Comparison of ENCODE assay signal across 15 cellular contexts in the genomic region with DNA sequence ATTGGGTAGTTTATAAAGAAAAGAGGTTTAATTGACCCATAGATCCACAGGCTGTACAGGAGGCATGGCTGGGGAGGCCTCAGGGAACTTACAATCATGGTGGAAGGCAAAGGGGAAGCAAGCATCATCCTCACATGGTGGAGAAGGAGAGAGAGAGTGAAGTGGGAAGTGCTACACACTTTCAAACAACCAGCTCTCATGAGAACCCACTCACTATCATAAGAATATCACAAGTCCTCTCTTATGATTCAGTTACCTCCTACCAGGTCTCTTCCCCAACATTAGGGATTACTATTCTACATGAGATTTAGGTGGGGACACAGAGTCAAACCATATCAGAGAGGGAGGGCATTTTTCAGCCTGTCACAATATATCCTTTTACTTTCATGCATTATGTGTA. TPM values are rescaled to one million over a fixed set of nuclear protein-coding genes. Genes with fewer than 3 reads are reported as not detected.
DNase-seq lines count a peak whose midpoint lies in the region; ATAC-seq and TF ChIP-seq lines count a peak whose summit lies in the region.
"Had no signal": no experiment of that assay in that cellular context is flagged by ENCODE, and none has a peak within 500 bp of the region (broad histone marks: within the 10 kb centered on the region; RNA-seq: fewer than 3 reads in every experiment).

No MANE protein-coding gene starts in this region.

- no peak for TF ChIP-seq CTCF in gastroesophageal sphincter (IDR thresholded peaks at IDR 0.05)

- peaks cover 25% of the 10 kb centered on the region for H3K9me3 Mint-ChIP-seq in activated T-cell treated with anti-CD3 and anti-CD28 coated beads, Interleukin-2, amount 50 U/mL, for 24 hours
- H3K9me3 Mint-ChIP-seq in activated naive CD8-positive, alpha-beta T cell (ENCODE audit: low read depth): peaks cover 22% of the 10 kb centered on the region
- peaks cover 15% of the 10 kb centered on the region for H3K9me3 Mint-ChIP-seq in stimulated activated effector memory CD8-positive, alpha-beta T cell treated with anti-CD3 and anti-CD28 coated beads, Interleukin-12 subunit alpha, Interleukin-12 subunit beta, amount 100 ng/mL, for 72 hours

- peaks cover 8% of the 10 kb centered on the region for H3K36me3 Mint-ChIP-seq in activated T-cell treated with anti-CD3 and anti-CD28 coated beads, Interleukin-2, amount 50 U/mL, for 24 hours (ENCODE audit: low read depth)
- H3K36me3 Mint-ChIP-seq in activated naive CD8-positive, alpha-beta T cell: peaks cover 9% of the 10 kb centered on the region
- H3K36me3 Mint-ChIP-seq in stimulated activated effector memory CD8-positive, alpha-beta T cell treated with anti-CD3 and anti-CD28 coated beads, Interleukin-12 subunit alpha, Interleukin-12 subunit beta, amount 100 ng/mL, for 72 hours: no peaks in the 10 kb centered on the region
- H3K36me3 Mint-ChIP-seq: CD14-positive monocyte had no signal

- H3K4me3 Mint-ChIP-seq in activated T-cell treated with anti-CD3 and anti-CD28 coated beads, Interleukin-2, amount 50 U/mL, for 24 hours: no peak overlapping the region
- no peak overlapping the region for H3K4me3 Mint-ChIP-seq in activated naive CD8-positive, alpha-beta T cell
- H3K4me3 Mint-ChIP-seq in stimulated activated effector memory CD8-positive, alpha-beta T cell treated with anti-CD3 and anti-CD28 coated beads, Interleukin-12 subunit alpha, Interleukin-12 subunit beta, amount 100 ng/mL, for 72 hours: no peak overlapping the region
- H3K4me3 Mint-ChIP-seq: CD14-positive monocyte had no signal

- H3K27ac Mint-ChIP-seq in activated T-cell treated with anti-CD3 and anti-CD28 coated beads, Interleukin-2, amount 50 U/mL, for 24 hours: peak overlapping the region; percentile 80
- peak overlapping the region; percentile 74 for H3K27ac Mint-ChIP-seq in activated naive CD8-positive, alpha-beta T cell
- no peak overlapping the region for H3K27ac Mint-ChIP-seq in stimulated activated effector memory CD8-positive, alpha-beta T cell treated with anti-CD3 and anti-CD28 coated beads, Interleukin-12 subunit alpha, Interleukin-12 subunit beta, amount 100 ng/mL, for 72 hours
- H3K27ac Mint-ChIP-seq: CD14-positive monocyte had no signal

- ATAC-seq in GM18498 (IDR thresholded peaks at IDR 0.05; ENCODE audit: unreplicated experiment) (peak; percentile 26), gastroesophageal sphincter (no peak), HG02588 (IDR thresholded peaks at IDR 0.05; ENCODE audit: unreplicated experiment) (no peak)
- ATAC-seq in stimulated activated effector memory CD8-positive, alpha-beta T cell treated with anti-CD3 and anti-CD28 coated beads, Interleukin-12 subunit alpha, Interleukin-12 subunit beta, amount 100 ng/mL, for 72 hours: peak; percentile 33
- ATAC-seq: A549 had no signal

- TF ChIP-seq POLR2A in gastroesophageal sphincter (IDR thresholded peaks at IDR 0.05): no peak

- H3K27me3 ChIP-seq in gastroesophageal sphincter: no peaks in the 10 kb centered on the region

- H3K4me1 ChIP-seq in gastroesophageal sphincter: no peaks in the 10 kb centered on the region
- H3K4me1 ChIP-seq: A549 had no signal

- H3K27ac ChIP-seq in gastroesophageal sphincter: no peak overlapping the region
- H3K27ac ChIP-seq: A549, RWPE1 had no signal

- H3K4me1 Mint-ChIP-seq in activated T-cell treated with anti-CD3 and anti-CD28 coated beads, Interleukin-2, amount 50 U/mL, for 24 hours (ENCODE audit: low read depth): peaks cover 50% of the 10 kb centered on the region
- peaks cover 49% of the 10 kb centered on the region for H3K4me1 Mint-ChIP-seq in activated naive CD8-positive, alpha-beta T cell (ENCODE audit: low read depth)
- H3K4me1 Mint-ChIP-seq in stimulated activated effector memory CD8-positive, alpha-beta T cell treated with anti-CD3 and anti-CD28 coated beads, Interleukin-12 subunit alpha, Interleukin-12 subunit beta, amount 100 ng/mL, for 72 hours: peaks cover 20% of the 10 kb centered on the region

- DNase-seq in activated T-cell treated with anti-CD3 and anti-CD28 coated beads, Interleukin-2, amount 50 U/mL, for 24 hours: no peak
- no peak for DNase-seq in activated T-cell treated with anti-CD3 and anti-CD28 coated beads, Interleukin-2, amount 50 U/mL, for 1 hour
- DNase-seq in stimulated activated effector memory CD8-positive, alpha-beta T cell treated with anti-CD3 and anti-CD28 coated beads, Interleukin-12 subunit alpha, Interleukin-12 subunit beta, amount 100 ng/mL, for 72 hours (ENCODE audit: low spot score in 2 of 2): no peak
- DNase-seq: GF-D8, KBM-7, NCI-H1092 treated with DMSO at 0.1 percent for 48 hours, NCI-H1694, NCI-H446 had no signal

- no peaks in the 10 kb centered on the region for H3K27me3 Mint-ChIP-seq in activated T-cell treated with anti-CD3 and anti-CD28 coated beads, Interleukin-2, amount 50 U/mL, for 24 hours
- H3K27me3 Mint-ChIP-seq in activated naive CD8-positive, alpha-beta T cell: no peaks in the 10 kb centered on the region

- H3K9me3 ChIP-seq in gastroesophageal sphincter: no peaks in the 10 kb centered on the region

- TF ChIP-seq EP300 in gastroesophageal sphincter (IDR thresholded peaks at IDR 0.05): no peak

- H3K36me3 ChIP-seq in gastroesophageal sphincter: no peaks in the 10 kb centered on the region

- H3K4me3 ChIP-seq in gastroesophageal sphincter: no peak overlapping the region
- H3K4me3 ChIP-seq: A549 had no signal

RNA-seq across cellular contexts. Expression of gene DOCK10, which starts 22.7 kb away (rescaled TPM):
- 10 to 100 TPM in 2 of 4 donors, 1 to 10 TPM in 2; 3.6 to 12.6 (median 7.3) TPM for total RNA-seq in gastroesophageal sphincter

Comparison
In these comparisons a context has a peak if more than half of its experiments do, and no peak if none do; other contexts are left out.
1. ATAC-seq: peak in GM18498 (single experiment) and stimulated activated effector memory CD8-positive, alpha-beta T cell treated with anti-CD3 and anti-CD28 coated beads, Interleukin-12 subunit alpha, Interleukin-12 subunit beta, amount 100 ng/mL, for 72 hours (single experiment); none in gastroesophageal sphincter (single experiment) and HG02588 (single experiment).